11 cellular contexts compared by ENCODE assay signal in the genomic region with DNA sequence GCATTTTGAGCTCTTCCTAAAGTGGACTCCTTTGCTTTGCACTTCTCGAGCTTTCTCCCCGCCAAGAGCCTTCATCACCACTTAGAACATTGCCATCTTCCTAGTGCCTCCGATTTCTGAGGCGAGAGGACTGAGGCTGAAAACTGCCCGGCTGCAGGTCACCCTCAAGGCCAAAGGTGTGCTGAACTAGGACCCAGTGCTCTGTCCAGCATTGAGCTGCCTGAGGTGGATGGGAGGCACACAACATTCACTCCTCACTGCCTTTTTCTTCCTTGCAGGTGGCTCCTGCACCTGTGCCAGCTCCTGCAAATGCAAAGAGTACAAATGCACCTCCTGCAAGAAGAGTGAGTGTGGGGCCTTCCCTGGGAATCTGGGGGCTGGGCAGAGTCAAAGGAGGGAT. TPM values are rescaled to one million over a fixed set of nuclear protein-coding genes. Genes with fewer than 3 reads are reported as not detected.
DNase-seq lines count a peak whose midpoint lies in the region; ATAC-seq and TF ChIP-seq lines count a peak whose summit lies in the region.
"Had no signal": no experiment of that assay in that cellular context is flagged by ENCODE, and none has a peak within 500 bp of the region (broad histone marks: within the 10 kb centered on the region; RNA-seq: fewer than 3 reads in every experiment).

No MANE protein-coding gene starts in this region.

- peaks cover 2% of the 10 kb centered on the region for H3K36me3 Mint-ChIP-seq in chondrocyte (ENCODE audit: low read depth)
- H3K36me3 Mint-ChIP-seq in naive B cell = no peaks in the 10 kb centered on the region

- H3K27me3 ChIP-seq in BE2C (peaks cover 54% of the 10 kb centered on the region), HUES64 (ENCODE audit: insufficient read depth, low read length) (peaks cover 100% of the 10 kb centered on the region), brain microvascular endothelial cell (replicated peaks) (peaks cover 21% of the 10 kb centered on the region)

- ATAC-seq in naive B cell (ENCODE audit: low read depth in 2 of 2) = no peak

- H3K4me1 Mint-ChIP-seq in chondrocyte (ENCODE audit: low read depth) = peaks cover 4% of the 10 kb centered on the region
- H3K4me1 Mint-ChIP-seq in naive B cell = peaks cover 10 to 22% (median 19%) of the 10 kb centered on the region in 3 donors

- 58% methylated on average over 5 of the region's 5 CpGs for WGBS in HUES64

- in situ Hi-C loops in brain microvascular endothelial cell (cut with HindIII; ENCODE audit: low pct_ligation_motif_present, low sequenced_read_pairs) = no loop called here

- H3K4me3 Mint-ChIP-seq in chondrocyte (ENCODE audit: unreplicated experiment) (peak overlapping the region; percentile 45), naive B cell (peak overlapping the region in 6 of 8 donors; percentile 30 to 87 (median 68))

- H3K27ac Mint-ChIP-seq in chondrocyte (ENCODE audit: unreplicated experiment) (no peak overlapping the region), naive B cell (no peak overlapping the region)

- H3K27me3 Mint-ChIP-seq in chondrocyte (ENCODE audit: low read depth) = peaks cover 59% of the 10 kb centered on the region
- H3K27me3 Mint-ChIP-seq in naive B cell = peaks cover 84 to 89% (median 88%) of the 10 kb centered on the region in 3 donors

- TF ChIP-seq CTCF in BE2C (IDR thresholded peaks at IDR 0.05; ENCODE audit: low read depth, low read length) (no peak), chondrocyte (IDR thresholded peaks at IDR 0.05) (peak; percentile 25), brain microvascular endothelial cell (IDR thresholded peaks at IDR 0.05; ENCODE audit: low read depth, low read length, missing control alignments) (no peak)

- H3K27ac ChIP-seq in HUES64 (ENCODE audit: low read depth, low read length) = no peak overlapping the region
- no peak overlapping the region for H3K27ac ChIP-seq in brain microvascular endothelial cell

- H3K4me3 ChIP-seq in BE2C (ENCODE audit: low read depth, low read length) (peak overlapping the region; percentile 38), HUES64 (ENCODE audit: low read length) (peak overlapping the region; percentile 43; the same call in 1 of the 2 replicates), brain microvascular endothelial cell (ENCODE audit: low read depth, low read length) (no peak overlapping the region)

- H3K9me3 Mint-ChIP-seq in chondrocyte (ENCODE audit: low read depth) (no peaks in the 10 kb centered on the region), naive B cell (no peaks in the 10 kb centered on the region)

- no peaks in the 10 kb centered on the region for H3K9me3 ChIP-seq in BE2C
- H3K9me3 ChIP-seq in HUES64 (ENCODE audit: insufficient read depth, low read depth, low read length) = no peaks in the 10 kb centered on the region

- H3K9ac ChIP-seq in HUES64 (ENCODE audit: low read depth, low read length) = no peak overlapping the region

- H3K4me1 ChIP-seq in BE2C = no peaks in the 10 kb centered on the region
- H3K4me1 ChIP-seq in HUES64 (ENCODE audit: insufficient read depth, low read length) = no peaks in the 10 kb centered on the region; the same call in 1 of the 2 replicates

- H3K36me3 ChIP-seq in BE2C = no peaks in the 10 kb centered on the region
- H3K36me3 ChIP-seq in HUES64 (ENCODE audit: insufficient read depth, low read length) = no peaks in the 10 kb centered on the region
- no peaks in the 10 kb centered on the region for H3K36me3 ChIP-seq in brain microvascular endothelial cell (replicated peaks)

- DNase-seq in BE2C (no peak), chondrocyte (ENCODE audit: low spot score) (peak; percentile 39), naive B cell (no peak), brain microvascular endothelial cell (no peak), D341Med (ENCODE audit: low spot score) (no peak), NCI-H345 treated with DMSO at 0.1 percent for 48 hours (lab: John Stamatoyannopoulos, UW; ENCODE audit: unreplicated experiment) (no peak)
- no peak for DNase-seq in stimulated activated CD4-positive, alpha-beta T cell treated with anti-CD3 and anti-CD28 coated beads, Interleukin-4, amount 100 ng/mL, for 1 hour
- DNase-seq: amniotic stem cell, DMS 273 treated with DMSO at 0.1 percent for 48 hours had no signal

RNA-seq across cellular contexts. Expression of a gene that starts 5.4 kb away (rescaled TPM):
- polyA plus RNA-seq in BE2C (2012; ENCODE audit: insufficient read depth, insufficient read length, low read depth) = not detected
- polyA plus RNA-seq in HUES64 (2013, experiment 1 of 2) = 1.00 TPM
- not detected for polyA plus RNA-seq in HUES64 (2013, experiment 2 of 2)
- 1.1 TPM in 1 of 3 replicates, not detected in the others for total RNA-seq in chondrocyte
- polyA plus RNA-seq in naive B cell (ENCODE audit: low read depth in 6 of 6) = not detected

RNA-seq across cellular contexts. Expression of a gene that starts 7.9 kb away (rescaled TPM):
- polyA plus RNA-seq in BE2C (2012; ENCODE audit: insufficient read depth, insufficient read length, low read depth) = not detected
- not detected for polyA plus RNA-seq in HUES64 (2013, experiment 1 of 2)
- not detected for polyA plus RNA-seq in HUES64 (2013, experiment 2 of 2)
- total RNA-seq in chondrocyte = not detected in 3 replicates
- not detected for polyA plus RNA-seq in naive B cell (ENCODE audit: low read depth in 6 of 6)
- total RNA-seq: NCI-H460 had no signal

RNA-seq across cellular contexts. Expression of a gene that starts 11.4 kb away (rescaled TPM):
- not detected for polyA plus RNA-seq in BE2C (2012; ENCODE audit: insufficient read depth, insufficient read length, low read depth)
- 1.1 TPM for polyA plus RNA-seq in HUES64 (2013, experiment 1 of 2)
- polyA plus RNA-seq in HUES64 (2013, experiment 2 of 2) = 1.1 TPM
- total RNA-seq in chondrocyte = 0.35 to 0.59 TPM in 2 of 3 replicates, not detected in the other
- polyA plus RNA-seq in naive B cell (ENCODE audit: low read depth in 6 of 6) = not detected
- total RNA-seq: NCI-H460 had no signal

RNA-seq across cellular contexts. Expression of a gene that starts 13.9 kb away (rescaled TPM):
- not detected for polyA plus RNA-seq in BE2C (2012; ENCODE audit: insufficient read depth, insufficient read length, low read depth)
- polyA plus RNA-seq in HUES64 (2013, experiment 1 of 2) = 15.4 TPM
- polyA plus RNA-seq in HUES64 (2013, experiment 2 of 2) = 20.0 TPM
- total RNA-seq in chondrocyte = 2.6 to 5.8 TPM (median 4.4 TPM) in 3 replicates
- 10 to 100 TPM in 1 of 6 donors, 1 to 10 TPM in 5; 4.0 to 10.3 (median 4.6) TPM for polyA plus RNA-seq in naive B cell (ENCODE audit: low read depth in 6 of 6)

RNA-seq across cellular contexts. Expression of a gene that starts 18.3 kb away (rescaled TPM):
- polyA plus RNA-seq in BE2C (2012; ENCODE audit: insufficient read depth, insufficient read length, low read depth) = not detected
- 13.2 TPM for polyA plus RNA-seq in HUES64 (2013, experiment 1 of 2)
- polyA plus RNA-seq in HUES64 (2013, experiment 2 of 2) = 20.7 TPM
- total RNA-seq in chondrocyte = 23.2 to 35.8 TPM (median 31.4 TPM) in 3 replicates
- not detected for polyA plus RNA-seq in naive B cell (ENCODE audit: low read depth in 6 of 6)
- total RNA-seq: NCI-H460 had no signal
